In the genomic region with DNA sequence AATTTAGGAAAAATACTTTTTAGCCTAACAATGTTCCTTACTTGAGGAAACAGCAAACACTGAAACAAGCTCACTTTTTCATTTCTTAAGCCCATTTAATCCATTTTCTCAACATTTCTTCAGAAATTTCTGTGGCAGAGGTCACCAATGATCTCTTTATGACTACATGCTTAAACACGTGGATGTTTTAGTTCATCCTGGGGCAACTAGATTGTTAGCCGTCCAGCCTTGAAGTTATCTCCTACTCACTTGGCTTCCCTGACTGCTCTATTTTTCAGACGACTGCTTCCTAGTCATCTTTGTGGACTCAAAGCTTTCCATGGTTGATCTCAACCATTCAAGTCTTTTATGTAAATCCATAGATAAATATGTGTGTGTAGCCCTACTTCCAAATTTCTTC, we compare ENCODE assay signal across 27 cellular contexts. TPM values are rescaled to one million over a fixed set of nuclear protein-coding genes. Genes with fewer than 3 reads are reported as not detected.
DNase-seq lines count a peak whose midpoint lies in the region; ATAC-seq, FAIRE-seq and TF ChIP-seq lines count a peak whose summit lies in the region.
"Had no signal": no experiment of that assay in that cellular context is flagged by ENCODE, and none has a peak within 500 bp of the region (broad histone marks: within the 10 kb centered on the region; RNA-seq: fewer than 3 reads in every experiment).

No MANE protein-coding gene starts in this region.

- no peak for TF ChIP-seq CTCF in CD8-positive, alpha-beta T cell (IDR thresholded peaks at IDR 0.05)
- TF ChIP-seq CTCF in HFFc6 (IDR thresholded peaks at IDR 0.05): no peak
- TF ChIP-seq CTCF in choroid plexus epithelial cell (conservative IDR thresholded peaks at IDR 0.05; ENCODE audit: low read depth, low read length): no peak
- no peak for TF ChIP-seq CTCF in chondrocyte (IDR thresholded peaks at IDR 0.05)

- H3K4me3 Mint-ChIP-seq in CD8-positive, alpha-beta T cell: no peak overlapping the region
- H3K4me3 Mint-ChIP-seq in HFFc6: no peak overlapping the region
- H3K4me3 Mint-ChIP-seq in naive B cell: no peak overlapping the region
- H3K4me3 Mint-ChIP-seq in chondrocyte (ENCODE audit: unreplicated experiment): no peak overlapping the region
- H3K4me3 Mint-ChIP-seq: activated CD8-positive, alpha-beta T cell treated with anti-CD3 and anti-CD28 coated beads, Interleukin-2, amount 10 ng/mL, durations not matched to agents 7 days and 5 days; T-helper 2 cell treated with Interferon-gamma antibody and Interleukin-4, amounts not matched to agents 5 μg/mL and 100 μg/mL, for 36 hours; type B pancreatic cell had no signal

- H3K27me3 ChIP-seq in CD8-positive, alpha-beta T cell (ENCODE audit: insufficient read depth, low read length): no peaks in the 10 kb centered on the region
- no peaks in the 10 kb centered on the region for H3K27me3 ChIP-seq in small intestine (ENCODE audit: control insufficient read depth in 2 of 2, insufficient read depth in 2 of 2, low read length in 2 of 2)
- H3K27me3 ChIP-seq: BLaER1, gastrocnemius medialis had no signal

- no peaks in the 10 kb centered on the region for H3K9me3 Mint-ChIP-seq in CD8-positive, alpha-beta T cell
- no peaks in the 10 kb centered on the region for H3K9me3 Mint-ChIP-seq in HFFc6
- no peaks in the 10 kb centered on the region for H3K9me3 Mint-ChIP-seq in naive B cell
- no peaks in the 10 kb centered on the region for H3K9me3 Mint-ChIP-seq in chondrocyte (ENCODE audit: low read depth)
- H3K9me3 Mint-ChIP-seq: activated naive CD4-positive, alpha-beta T cell treated with anti-CD3 and anti-CD28 coated beads, Interleukin-2, amount 50 U/mL, for 72 hours; activated T-helper 2 cell treated with anti-CD3 and anti-CD28 coated beads, Interferon-gamma antibody, Interleukin-2, Interleukin-4, amounts not matched to agents 10 μg/mL and 5 μg/mL and 100 μg/mL, durations not matched to agents 14 hours and 24 hours and 36 hours; T-helper 2 cell treated with Interferon-gamma antibody and Interleukin-4, amounts not matched to agents 5 μg/mL and 100 μg/mL, for 36 hours; type B pancreatic cell had no signal

- ATAC-seq in CD8-positive, alpha-beta T cell: no peak
- ATAC-seq in naive B cell (ENCODE audit: low read depth in 2 of 2): no peak
- ATAC-seq: activated CD8-positive, alpha-beta T cell treated with anti-CD3 and anti-CD28 coated beads, Interleukin-2, amount 10 ng/mL, durations not matched to agents 7 days and 5 days; gastrocnemius medialis had no signal

- intact Hi-C loops in CD8-positive, alpha-beta T cell (cut with DNase I, micrococcal nuclease): no loop called here

- CTCF ChIA-PET in CD8-positive, alpha-beta T cell (lab: Charles Lee): interaction anchor here (0.8 kb wide), 1 partner anchor 59 kb away, joined by 3 read pairs; no protein-coding TSS in a partner anchor

- peaks cover 4% of the 10 kb centered on the region for H3K4me1 Mint-ChIP-seq in CD8-positive, alpha-beta T cell (ENCODE audit: low read depth)
- peaks cover 29% of the 10 kb centered on the region for H3K4me1 Mint-ChIP-seq in HFFc6 (ENCODE audit: low read depth)
- H3K4me1 Mint-ChIP-seq in naive B cell: peaks cover 0 to 8% (median 0%) of the 10 kb centered on the region in 3 donors
- peaks cover 13% of the 10 kb centered on the region for H3K4me1 Mint-ChIP-seq in chondrocyte (ENCODE audit: low read depth)

- no peaks in the 10 kb centered on the region for H3K4me1 ChIP-seq in CD8-positive, alpha-beta T cell (ENCODE audit: insufficient read depth, low read length)
- H3K4me1 ChIP-seq in small intestine (ENCODE audit: control insufficient read depth in 2 of 2, insufficient read depth in 1 of 2, low read depth in 1 of 2, low read length in 1 of 2): no peaks in the 10 kb centered on the region
- H3K4me1 ChIP-seq: BLaER1, gastrocnemius medialis had no signal

- H3K27ac Mint-ChIP-seq in CD8-positive, alpha-beta T cell: peak overlapping the region; percentile 64
- H3K27ac Mint-ChIP-seq in HFFc6: peak overlapping the region; percentile 17
- peak overlapping the region in 5 of 6 donors; percentile 15 to 67 (median 63) for H3K27ac Mint-ChIP-seq in naive B cell
- no peak overlapping the region for H3K27ac Mint-ChIP-seq in chondrocyte (ENCODE audit: unreplicated experiment)
- H3K27ac Mint-ChIP-seq: activated CD8-positive, alpha-beta T cell treated with anti-CD3 and anti-CD28 coated beads, Interleukin-2, amount 10 ng/mL, durations not matched to agents 7 days and 5 days; activated T-helper 2 cell treated with anti-CD3 and anti-CD28 coated beads, Interferon-gamma antibody, Interleukin-2, Interleukin-4, amounts not matched to agents 10 μg/mL and 5 μg/mL and 100 μg/mL, durations not matched to agents 14 hours and 24 hours and 36 hours; T-helper 2 cell treated with Interferon-gamma antibody and Interleukin-4, amounts not matched to agents 5 μg/mL and 100 μg/mL, for 36 hours; type B pancreatic cell had no signal

- H3K36me3 Mint-ChIP-seq in CD8-positive, alpha-beta T cell: peaks cover 25% of the 10 kb centered on the region
- H3K36me3 Mint-ChIP-seq in HFFc6 (ENCODE audit: low read depth): peaks cover 36% of the 10 kb centered on the region
- H3K36me3 Mint-ChIP-seq in naive B cell: no peaks in the 10 kb centered on the region
- peaks cover 15% of the 10 kb centered on the region for H3K36me3 Mint-ChIP-seq in chondrocyte (ENCODE audit: low read depth)

- POLR2A ChIA-PET in CD8-positive, alpha-beta T cell (lab: Charles Lee): no interaction called here

- no peaks in the 10 kb centered on the region for H3K27me3 Mint-ChIP-seq in CD8-positive, alpha-beta T cell (ENCODE audit: low read depth)
- peaks cover 6% of the 10 kb centered on the region; the same call in 1 of the 2 replicates for H3K27me3 Mint-ChIP-seq in HFFc6 (ENCODE audit: insufficient read depth)
- H3K27me3 Mint-ChIP-seq in naive B cell: no peaks in the 10 kb centered on the region
- no peaks in the 10 kb centered on the region for H3K27me3 Mint-ChIP-seq in chondrocyte (ENCODE audit: low read depth)
- H3K27me3 Mint-ChIP-seq: progenitor cell of endocrine pancreas, type B pancreatic cell had no signal

- no peak overlapping the region for H3K27ac ChIP-seq in CD8-positive, alpha-beta T cell (ENCODE audit: low read depth, low read length)
- H3K27ac ChIP-seq in small intestine (ENCODE audit: low read depth in 1 of 2, low read length in 1 of 2): no peak overlapping the region
- H3K27ac ChIP-seq: BLaER1, gastrocnemius medialis, PC-9 had no signal

- H3K36me3 ChIP-seq in CD8-positive, alpha-beta T cell (ENCODE audit: insufficient read depth, low read length): peaks cover 4% of the 10 kb centered on the region
- H3K36me3 ChIP-seq in small intestine (ENCODE audit: control insufficient read depth in 2 of 2, insufficient read depth in 2 of 2, low read length in 2 of 2): peaks cover 0 to 5% of the 10 kb centered on the region in 2 donors

- DNase-seq in CD8-positive, alpha-beta T cell: no peak
- DNase-seq in HFFc6 (no peak), choroid plexus epithelial cell (ENCODE audit: low read depth) (peak; percentile 24), naive B cell (no peak), chondrocyte (ENCODE audit: low spot score) (no peak), small intestine (no peak)
- no peak for DNase-seq in stimulated activated CD4-positive, alpha-beta T cell treated with anti-CD3 and anti-CD28 coated beads, Interleukin-4, amount 100 ng/mL, for 24 hours
- DNase-seq: activated CD4-positive, alpha-beta T cell treated with anti-CD3 and anti-CD28 coated beads for 4 hours; activated CD8-positive, alpha-beta T cell treated with anti-CD3 and anti-CD28 coated beads, Interleukin-2, amount 10 ng/mL, durations not matched to agents 7 days and 5 days; aorta; caudate nucleus; dermis blood vessel endothelial cell; gastrocnemius medialis; HCEC 1CT; Kasumi-1; NCI-H1417 treated with DMSO at 0.1 percent for 48 hours; NCI-H2081 treated with DMSO at 0.1 percent for 48 hours; SHP77 treated with DMSO at 0.1 percent for 48 hours; stimulated activated CD4-positive, alpha-beta T cell treated with anti-CD3 and anti-CD28 coated beads, Interleukin-4, amount 100 ng/mL, for 4 hours had no signal

- WGBS in small intestine, 3 donors: 71 to 74% (median 73%) methylated on average over 3 of the region's 3 CpGs

- no peak for FAIRE-seq in small intestine (lab: Jason Lieb, UNC)
- FAIRE-seq: endometrium had no signal

- no peak overlapping the region for H3K4me3 ChIP-seq in CD8-positive, alpha-beta T cell (ENCODE audit: low read depth, low read length)
- no peak overlapping the region for H3K4me3 ChIP-seq in choroid plexus epithelial cell (ENCODE audit: low read depth, low read length)
- no peak overlapping the region for H3K4me3 ChIP-seq in small intestine (ENCODE audit: low read depth in 1 of 2, low read length in 2 of 2)
- H3K4me3 ChIP-seq: BLaER1, gastrocnemius medialis, PC-9 had no signal

- no peaks in the 10 kb centered on the region for H3K9me3 ChIP-seq in CD8-positive, alpha-beta T cell (ENCODE audit: low read length)
- H3K9me3 ChIP-seq in small intestine (ENCODE audit: control insufficient read depth, low read depth): no peaks in the 10 kb centered on the region
- H3K9me3 ChIP-seq: BLaER1, gastrocnemius medialis had no signal

RNA-seq across cellular contexts. Expression of a gene that starts 24.1 kb away (rescaled TPM):
- under 1 TPM; 0.54 to 0.64 TPM for total RNA-seq in CD8-positive, alpha-beta T cell
- total RNA-seq in HFFc6 (2021; fragmentation: NEBNext Ultra II Directional; extraction: Animal tissue kit (Norgen Biotek cat#: 25700)): 1 to 10 TPM; 1.9 to 5.6 (median 4.2) TPM
- polyA plus RNA-seq in naive B cell (ENCODE audit: low read depth in 6 of 6) (1 to 10 TPM in 2 of 6 donors, under 1 TPM in 4; 0.29 to 2.1 (median 0.70) TPM), small intestine (10 to 100 TPM; 12.1 to 31.5 (median 14.9) TPM)
- total RNA-seq in chondrocyte: 6.0 to 10.6 TPM (median 6.4 TPM) in 3 replicates
